1 cellular context compared by ENCODE assay signal in genomic region chr12:6553051-6553868, GRCh38.
A peak's percentile ranks its signal among the peaks of the same experiment; 100 is the strongest.
TF ChIP-seq lines count a peak whose summit lies in the region.

No MANE protein-coding gene starts in this region.

TF ChIP-seq in IMR-90, 13 proteins besides CTCF, POLR2A, EP300 and RAD21:
- peak; percentile 50; the same call in 1 of the 2 replicates for TF ChIP-seq MXI1 (IDR thresholded peaks at IDR 0.05; ENCODE audit: borderline replicate concordance, low read depth, low read length)
- peak; percentile 54; the same call in 1 of the 2 replicates for TF ChIP-seq BHLHE40 (IDR thresholded peaks at IDR 0.05; ENCODE audit: low read depth, low read length)
- TF ChIP-seq SMC3 (IDR thresholded peaks at IDR 0.05; ENCODE audit: low read depth, low read length) = no peak
